8 cellular contexts compared by ENCODE assay signal in genomic region chr20:25984933-25985332, GRCh38.
DNase-seq lines count a peak whose midpoint lies in the region; ATAC-seq and TF ChIP-seq lines count a peak whose summit lies in the region.

No MANE protein-coding gene starts in this region.

- H2AFZ ChIP-seq in IMR-90 (replicated peaks; ENCODE audit: low read length, poor library complexity): peak overlapping the region; percentile 81
- H2AFZ ChIP-seq in smooth muscle cell (ENCODE audit: low read depth): no peak overlapping the region

- no peak overlapping the region for H4K8ac ChIP-seq in IMR-90 (ENCODE audit: low read depth in 2 of 2, low read length in 2 of 2)

- BruUV-seq in IMR-90 (replicated peaks; lab: Mats Ljungman, UMichigan): no TSS peak

- H3K9ac ChIP-seq in IMR-90 (ENCODE audit: low read depth, low read length) (no peak overlapping the region), smooth muscle cell (ENCODE audit: low read depth) (no peak overlapping the region)

- CTCF ChIA-PET in IMR-90 (lab: Yijun Ruan, JAX): no interaction called here

- H3K27me3 ChIP-seq in IMR-90 (ENCODE audit: control insufficient read depth, insufficient read depth, low read length) (peaks cover 5% of the 10 kb centered on the region; the same call in 1 of the 2 replicates), smooth muscle cell (ENCODE audit: low read depth) (no peaks in the 10 kb centered on the region)

- no peak overlapping the region for H2BK20ac ChIP-seq in IMR-90 (ENCODE audit: low read depth, low read length)

- in situ Hi-C loops in IMR-90 (cut with MboI; ENCODE audit: low sequenced_read_pairs): loop anchor here (25.0 kb wide), 5 partner anchors 123 to 823 kb away; partner anchors contain the start of gene ZNF337

- H3K9me3 ChIP-seq in IMR-90 (ENCODE audit: control insufficient read depth, insufficient read depth, low read length) (no peaks in the 10 kb centered on the region), smooth muscle cell (replicated peaks; ENCODE audit: low read depth) (no peaks in the 10 kb centered on the region)

- H3K23ac ChIP-seq in IMR-90 (ENCODE audit: low read depth, low read length): no peak overlapping the region

- H3K14ac ChIP-seq in IMR-90 (replicated peaks; ENCODE audit: low read depth, low read length): no peak overlapping the region

- H2AK5ac ChIP-seq in IMR-90 (ENCODE audit: low read depth, low read length): no peak overlapping the region

- H3F3A ChIP-seq in smooth muscle cell (ENCODE audit: low read depth): no peaks in the 10 kb centered on the region

- POLR2A ChIA-PET in IMR-90 (lab: Charles Lee; ENCODE audit: unreplicated experiment): no interaction called here

- TF ChIP-seq RAD21 in IMR-90 (IDR thresholded peaks at IDR 0.05; ENCODE audit: low read length): no peak

- H3K36me3 ChIP-seq in IMR-90 (ENCODE audit: control insufficient read depth, insufficient read depth, low read length) (no peaks in the 10 kb centered on the region), smooth muscle cell (ENCODE audit: low read depth) (no peaks in the 10 kb centered on the region)

- H3K9me1 ChIP-seq in IMR-90 (ENCODE audit: insufficient read depth, low read length): no peaks in the 10 kb centered on the region

- H3K4me3 ChIP-seq in IMR-90 (ENCODE audit: insufficient read depth, low read depth, low read length): peak overlapping the region; percentile 23; the same call in 1 of the 2 replicates
- no peak overlapping the region for H3K4me3 ChIP-seq in smooth muscle cell

- TF ChIP-seq CTCF in IMR-90 (conservative IDR thresholded peaks at IDR 0.05; ENCODE audit: low read depth, low read length) (no peak), smooth muscle cell (IDR thresholded peaks at IDR 0.05; ENCODE audit: borderline replicate concordance, insufficient read depth, poor library complexity, severe bottlenecking) (no peak)

- H3K27ac ChIP-seq in IMR-90 (ENCODE audit: insufficient read depth, low read length) (no peak overlapping the region), smooth muscle cell (ENCODE audit: low read depth) (no peak overlapping the region)

- intact Hi-C loops in IMR-90 (cut with micrococcal nuclease): no loop called here
- intact Hi-C loops in left ventricle myocardium superior (cut with micrococcal nuclease): no loop called here

- H4K20me1 ChIP-seq in IMR-90 (ENCODE audit: insufficient read depth, low read length) (no peaks in the 10 kb centered on the region), smooth muscle cell (ENCODE audit: low read depth) (no peaks in the 10 kb centered on the region)

- 6% methylated on average over 21 of the region's 27 CpGs; no CpG with 5 or more reads in 1 of the 2 experiments for WGBS in IMR-90 (ENCODE audit: extremely low coverage in 2 of 2, insufficient read length in 1 of 2), 2 experiments
- WGBS in smooth muscle cell (ENCODE audit: low lambda C conversion rate): 94% methylated on average over 27 of the region's 27 CpGs

- no peak for TF ChIP-seq POLR2A in IMR-90 (IDR thresholded peaks at IDR 0.05; ENCODE audit: low read depth, low read length)

- no peaks in the 10 kb centered on the region for H3K79me1 ChIP-seq in IMR-90 (ENCODE audit: low read depth in 1 of 2, low read length in 2 of 2)

- ATAC-seq in IMR-90 (ENCODE audit: low read depth) (peak; percentile 89), left ventricle myocardium superior (peak; percentile 72), HG03571 (IDR thresholded peaks at IDR 0.05; ENCODE audit: unreplicated experiment) (no peak), HG02981 (IDR thresholded peaks at IDR 0.05; ENCODE audit: unreplicated experiment) (no peak)

- no peak overlapping the region for H4K91ac ChIP-seq in IMR-90 (ENCODE audit: insufficient read depth, low read depth, low read length)

- no peaks in the 10 kb centered on the region for H3K4me1 ChIP-seq in IMR-90 (ENCODE audit: control insufficient read depth, insufficient read depth, low read length)
- H3K4me1 ChIP-seq in smooth muscle cell (ENCODE audit: low read depth): no peaks in the 10 kb centered on the region

- H2BK120ac ChIP-seq in IMR-90 (ENCODE audit: low read depth, low read length): no peak overlapping the region

- no peak overlapping the region for H2AK9ac ChIP-seq in IMR-90 (replicated peaks; ENCODE audit: low read depth, low read length, poor library complexity)

- DNase-seq in IMR-90 (peak; percentile 49), left ventricle myocardium superior (peak; percentile 77), amniotic stem cell (lab: John Stamatoyannopoulos, UW) (no peak), smooth muscle cell (lab: John Stamatoyannopoulos, UW; ENCODE audit: unreplicated experiment) (no peak)
- DNase-seq in activated T-cell treated with anti-CD3 and anti-CD28 coated beads, Interleukin-2, amount 50 U/mL, for 1 hour: peak; percentile 44
- DNase-seq in stimulated activated CD8-positive, alpha-beta memory T cell treated with anti-CD3 and anti-CD28 coated beads, Interleukin-12 subunit alpha, Interleukin-12 subunit beta, amount 100 ng/mL, for 4 hours (ENCODE audit: low read depth): peak; percentile 6

- H4K5ac ChIP-seq in IMR-90 (ENCODE audit: low read depth, low read length): no peak overlapping the region

- H2BK15ac ChIP-seq in IMR-90 (ENCODE audit: low read depth, low read length): no peak overlapping the region

- no peak overlapping the region for H3K4ac ChIP-seq in IMR-90 (ENCODE audit: low read depth, low read length)

- H3K4me2 ChIP-seq in IMR-90 (ENCODE audit: low read depth, low read length): peak overlapping the region; percentile 54
- H3K4me2 ChIP-seq in smooth muscle cell: no peak overlapping the region

- no peaks in the 10 kb centered on the region for H3K79me2 ChIP-seq in smooth muscle cell (ENCODE audit: low read depth)

- dilution Hi-C loops in IMR-90 (cut with HindIII; ENCODE audit: low sequenced_read_pairs, unreplicated experiment): no loop called here

- no peak overlapping the region for H3K56ac ChIP-seq in IMR-90 (ENCODE audit: extremely low read depth, insufficient read depth, low read length)

- no peak overlapping the region for H2BK5ac ChIP-seq in IMR-90 (ENCODE audit: low read depth, low read length, poor library complexity, severe bottlenecking)

- no peak overlapping the region for H3K18ac ChIP-seq in IMR-90 (ENCODE audit: low read depth, low read length)

TF ChIP-seq in IMR-90, 13 proteins besides CTCF, POLR2A, EP300 and RAD21:
- TF ChIP-seq MAFK (IDR thresholded peaks at IDR 0.05; ENCODE audit: low read depth, low read length) (no peak), USF2 (IDR thresholded peaks at IDR 0.05; ENCODE audit: low read depth, low read length) (no peak), ELK1 (IDR thresholded peaks at IDR 0.05; ENCODE audit: borderline replicate concordance, low read depth, low read length) (no peak), RCOR1 (IDR thresholded peaks at IDR 0.05; ENCODE audit: insufficient replicate concordance, low read length) (no peak), NFE2L2 (IDR thresholded peaks at IDR 0.05; ENCODE audit: low read depth, low read length) (no peak), FOS (IDR thresholded peaks at IDR 0.05; ENCODE audit: low read depth, low read length) (no peak), CHD1 (IDR thresholded peaks at IDR 0.05; ENCODE audit: low read depth, low read length) (no peak), CEBPB (IDR thresholded peaks at IDR 0.05; ENCODE audit: low read depth, low read length) (no peak), SMC3 (IDR thresholded peaks at IDR 0.05; ENCODE audit: low read depth, low read length) (no peak), BHLHE40 (IDR thresholded peaks at IDR 0.05; ENCODE audit: low read depth, low read length) (no peak), MAZ (IDR thresholded peaks at IDR 0.05; ENCODE audit: borderline replicate concordance, low read depth, low read length) (no peak), RFX5 (IDR thresholded peaks at IDR 0.05; ENCODE audit: low read depth, low read length) (no peak), MXI1 (IDR thresholded peaks at IDR 0.05; ENCODE audit: borderline replicate concordance, low read depth, low read length) (no peak)

Comparison
In these comparisons a context has a peak if more than half of its experiments do, and no peak if none do; other contexts are left out.
1. ATAC-seq: peak in IMR-90 (single experiment) and left ventricle myocardium superior (single experiment); none in HG03571 (single experiment) and HG02981 (single experiment).
2. DNase-seq: peak in IMR-90 (single experiment), activated T-cell treated with anti-CD3 and anti-CD28 coated beads, Interleukin-2, amount 50 U/mL, for 1 hour (single experiment), left ventricle myocardium superior (single experiment) and stimulated activated CD8-positive, alpha-beta memory T cell treated with anti-CD3 and anti-CD28 coated beads, Interleukin-12 subunit alpha, Interleukin-12 subunit beta, amount 100 ng/mL, for 4 hours (single experiment); none in amniotic stem cell (single experiment) and smooth muscle cell (single experiment).